1 cellular context compared by ENCODE assay signal in the genomic region with DNA sequence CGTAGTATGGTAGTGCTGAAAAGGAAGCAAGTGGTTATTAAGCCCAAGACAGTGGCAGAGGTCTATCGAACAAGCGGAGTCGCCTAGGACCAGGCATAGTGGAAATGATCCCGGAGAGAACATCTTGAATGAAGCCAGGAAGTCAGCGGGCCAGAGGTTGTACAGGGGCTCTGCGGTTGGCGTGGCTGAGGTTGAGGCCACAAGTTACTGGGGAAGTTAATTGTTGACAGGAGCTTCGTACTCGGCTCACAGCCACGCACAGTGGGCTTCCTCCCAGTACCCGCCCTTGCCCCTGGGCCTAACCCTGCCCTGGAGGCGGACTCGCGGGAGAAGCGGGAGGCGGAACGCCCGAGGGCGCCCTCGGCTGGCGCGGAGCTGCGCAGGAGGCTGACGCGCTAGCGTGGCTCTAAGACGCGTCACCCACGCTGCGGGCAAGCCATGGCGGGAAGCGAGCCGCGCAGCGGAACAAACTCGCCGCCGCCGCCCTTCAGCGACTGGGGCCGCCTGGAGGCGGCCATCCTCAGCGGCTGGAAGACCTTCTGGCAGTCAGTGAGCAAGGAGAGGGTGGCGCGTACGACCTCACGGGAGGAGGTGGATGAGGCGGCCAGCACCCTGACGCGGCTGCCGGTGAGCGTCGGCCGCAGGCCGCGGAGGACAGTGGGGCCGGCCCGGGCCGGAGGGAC.
A peak's percentile ranks its signal among the peaks of the same experiment; 100 is the strongest.
TF ChIP-seq lines count a peak whose summit lies in the region.

A gene with protein sequence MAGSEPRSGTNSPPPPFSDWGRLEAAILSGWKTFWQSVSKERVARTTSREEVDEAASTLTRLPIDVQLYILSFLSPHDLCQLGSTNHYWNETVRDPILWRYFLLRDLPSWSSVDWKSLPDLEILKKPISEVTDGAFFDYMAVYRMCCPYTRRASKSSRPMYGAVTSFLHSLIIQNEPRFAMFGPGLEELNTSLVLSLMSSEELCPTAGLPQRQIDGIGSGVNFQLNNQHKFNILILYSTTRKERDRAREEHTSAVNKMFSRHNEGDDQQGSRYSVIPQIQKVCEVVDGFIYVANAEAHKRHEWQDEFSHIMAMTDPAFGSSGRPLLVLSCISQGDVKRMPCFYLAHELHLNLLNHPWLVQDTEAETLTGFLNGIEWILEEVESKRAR (plus strand): TSS at position 410 of the 683 bp plus-strand sequence. CDS start 29 bp downstream, at position 439.

TF ChIP-seq in H1, 55 proteins besides CTCF, POLR2A, EP300 and RAD21 (continued from another document):
- TF ChIP-seq, protein P1, sequence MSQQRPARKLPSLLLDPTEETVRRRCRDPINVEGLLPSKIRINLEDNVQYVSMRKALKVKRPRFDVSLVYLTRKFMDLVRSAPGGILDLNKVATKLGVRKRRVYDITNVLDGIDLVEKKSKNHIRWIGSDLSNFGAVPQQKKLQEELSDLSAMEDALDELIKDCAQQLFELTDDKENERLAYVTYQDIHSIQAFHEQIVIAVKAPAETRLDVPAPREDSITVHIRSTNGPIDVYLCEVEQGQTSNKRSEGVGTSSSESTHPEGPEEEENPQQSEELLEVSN (IDR thresholded peaks at IDR 0.05): peak; percentile 82
- TF ChIP-seq GABPA (IDR thresholded peaks at IDR 0.05; ENCODE audit: borderline replicate concordance, insufficient read depth, low read length): no peak
- TF ChIP-seq POLR2AphosphoS5 (IDR thresholded peaks at IDR 0.05; ENCODE audit: low read depth, low read length): peak; percentile 48
- TF ChIP-seq CREB1 (IDR thresholded peaks at IDR 0.05): peak; percentile 80
- TF ChIP-seq POU5F1 (IDR thresholded peaks at IDR 0.05; ENCODE audit: low read depth, low read length): no peak
- TF ChIP-seq BCL11A (IDR thresholded peaks at IDR 0.05; ENCODE audit: low read depth in 2 of 2, low read length in 2 of 2): no peak
- no peak for TF ChIP-seq SIN3A (conservative IDR thresholded peaks at IDR 0.05 in 1 of 2, IDR thresholded peaks at IDR 0.05 in 1 of 2; ENCODE audit: low read depth in 1 of 2, low read length in 2 of 2)
- TF ChIP-seq CHD2 (IDR thresholded peaks at IDR 0.05; ENCODE audit: low read length): no peak
- TF ChIP-seq, protein P2, sequence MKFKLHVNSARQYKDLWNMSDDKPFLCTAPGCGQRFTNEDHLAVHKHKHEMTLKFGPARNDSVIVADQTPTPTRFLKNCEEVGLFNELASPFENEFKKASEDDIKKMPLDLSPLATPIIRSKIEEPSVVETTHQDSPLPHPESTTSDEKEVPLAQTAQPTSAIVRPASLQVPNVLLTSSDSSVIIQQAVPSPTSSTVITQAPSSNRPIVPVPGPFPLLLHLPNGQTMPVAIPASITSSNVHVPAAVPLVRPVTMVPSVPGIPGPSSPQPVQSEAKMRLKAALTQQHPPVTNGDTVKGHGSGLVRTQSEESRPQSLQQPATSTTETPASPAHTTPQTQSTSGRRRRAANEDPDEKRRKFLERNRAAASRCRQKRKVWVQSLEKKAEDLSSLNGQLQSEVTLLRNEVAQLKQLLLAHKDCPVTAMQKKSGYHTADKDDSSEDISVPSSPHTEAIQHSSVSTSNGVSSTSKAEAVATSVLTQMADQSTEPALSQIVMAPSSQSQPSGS (IDR thresholded peaks at IDR 0.05; ENCODE audit: low read length): no peak
- no peak for TF ChIP-seq SIX5 (IDR thresholded peaks at IDR 0.05; ENCODE audit: low read depth, low read length)
- TF ChIP-seq JUN (IDR thresholded peaks at IDR 0.05; ENCODE audit: low read depth, low read length): no peak
- TF ChIP-seq, protein P3, sequence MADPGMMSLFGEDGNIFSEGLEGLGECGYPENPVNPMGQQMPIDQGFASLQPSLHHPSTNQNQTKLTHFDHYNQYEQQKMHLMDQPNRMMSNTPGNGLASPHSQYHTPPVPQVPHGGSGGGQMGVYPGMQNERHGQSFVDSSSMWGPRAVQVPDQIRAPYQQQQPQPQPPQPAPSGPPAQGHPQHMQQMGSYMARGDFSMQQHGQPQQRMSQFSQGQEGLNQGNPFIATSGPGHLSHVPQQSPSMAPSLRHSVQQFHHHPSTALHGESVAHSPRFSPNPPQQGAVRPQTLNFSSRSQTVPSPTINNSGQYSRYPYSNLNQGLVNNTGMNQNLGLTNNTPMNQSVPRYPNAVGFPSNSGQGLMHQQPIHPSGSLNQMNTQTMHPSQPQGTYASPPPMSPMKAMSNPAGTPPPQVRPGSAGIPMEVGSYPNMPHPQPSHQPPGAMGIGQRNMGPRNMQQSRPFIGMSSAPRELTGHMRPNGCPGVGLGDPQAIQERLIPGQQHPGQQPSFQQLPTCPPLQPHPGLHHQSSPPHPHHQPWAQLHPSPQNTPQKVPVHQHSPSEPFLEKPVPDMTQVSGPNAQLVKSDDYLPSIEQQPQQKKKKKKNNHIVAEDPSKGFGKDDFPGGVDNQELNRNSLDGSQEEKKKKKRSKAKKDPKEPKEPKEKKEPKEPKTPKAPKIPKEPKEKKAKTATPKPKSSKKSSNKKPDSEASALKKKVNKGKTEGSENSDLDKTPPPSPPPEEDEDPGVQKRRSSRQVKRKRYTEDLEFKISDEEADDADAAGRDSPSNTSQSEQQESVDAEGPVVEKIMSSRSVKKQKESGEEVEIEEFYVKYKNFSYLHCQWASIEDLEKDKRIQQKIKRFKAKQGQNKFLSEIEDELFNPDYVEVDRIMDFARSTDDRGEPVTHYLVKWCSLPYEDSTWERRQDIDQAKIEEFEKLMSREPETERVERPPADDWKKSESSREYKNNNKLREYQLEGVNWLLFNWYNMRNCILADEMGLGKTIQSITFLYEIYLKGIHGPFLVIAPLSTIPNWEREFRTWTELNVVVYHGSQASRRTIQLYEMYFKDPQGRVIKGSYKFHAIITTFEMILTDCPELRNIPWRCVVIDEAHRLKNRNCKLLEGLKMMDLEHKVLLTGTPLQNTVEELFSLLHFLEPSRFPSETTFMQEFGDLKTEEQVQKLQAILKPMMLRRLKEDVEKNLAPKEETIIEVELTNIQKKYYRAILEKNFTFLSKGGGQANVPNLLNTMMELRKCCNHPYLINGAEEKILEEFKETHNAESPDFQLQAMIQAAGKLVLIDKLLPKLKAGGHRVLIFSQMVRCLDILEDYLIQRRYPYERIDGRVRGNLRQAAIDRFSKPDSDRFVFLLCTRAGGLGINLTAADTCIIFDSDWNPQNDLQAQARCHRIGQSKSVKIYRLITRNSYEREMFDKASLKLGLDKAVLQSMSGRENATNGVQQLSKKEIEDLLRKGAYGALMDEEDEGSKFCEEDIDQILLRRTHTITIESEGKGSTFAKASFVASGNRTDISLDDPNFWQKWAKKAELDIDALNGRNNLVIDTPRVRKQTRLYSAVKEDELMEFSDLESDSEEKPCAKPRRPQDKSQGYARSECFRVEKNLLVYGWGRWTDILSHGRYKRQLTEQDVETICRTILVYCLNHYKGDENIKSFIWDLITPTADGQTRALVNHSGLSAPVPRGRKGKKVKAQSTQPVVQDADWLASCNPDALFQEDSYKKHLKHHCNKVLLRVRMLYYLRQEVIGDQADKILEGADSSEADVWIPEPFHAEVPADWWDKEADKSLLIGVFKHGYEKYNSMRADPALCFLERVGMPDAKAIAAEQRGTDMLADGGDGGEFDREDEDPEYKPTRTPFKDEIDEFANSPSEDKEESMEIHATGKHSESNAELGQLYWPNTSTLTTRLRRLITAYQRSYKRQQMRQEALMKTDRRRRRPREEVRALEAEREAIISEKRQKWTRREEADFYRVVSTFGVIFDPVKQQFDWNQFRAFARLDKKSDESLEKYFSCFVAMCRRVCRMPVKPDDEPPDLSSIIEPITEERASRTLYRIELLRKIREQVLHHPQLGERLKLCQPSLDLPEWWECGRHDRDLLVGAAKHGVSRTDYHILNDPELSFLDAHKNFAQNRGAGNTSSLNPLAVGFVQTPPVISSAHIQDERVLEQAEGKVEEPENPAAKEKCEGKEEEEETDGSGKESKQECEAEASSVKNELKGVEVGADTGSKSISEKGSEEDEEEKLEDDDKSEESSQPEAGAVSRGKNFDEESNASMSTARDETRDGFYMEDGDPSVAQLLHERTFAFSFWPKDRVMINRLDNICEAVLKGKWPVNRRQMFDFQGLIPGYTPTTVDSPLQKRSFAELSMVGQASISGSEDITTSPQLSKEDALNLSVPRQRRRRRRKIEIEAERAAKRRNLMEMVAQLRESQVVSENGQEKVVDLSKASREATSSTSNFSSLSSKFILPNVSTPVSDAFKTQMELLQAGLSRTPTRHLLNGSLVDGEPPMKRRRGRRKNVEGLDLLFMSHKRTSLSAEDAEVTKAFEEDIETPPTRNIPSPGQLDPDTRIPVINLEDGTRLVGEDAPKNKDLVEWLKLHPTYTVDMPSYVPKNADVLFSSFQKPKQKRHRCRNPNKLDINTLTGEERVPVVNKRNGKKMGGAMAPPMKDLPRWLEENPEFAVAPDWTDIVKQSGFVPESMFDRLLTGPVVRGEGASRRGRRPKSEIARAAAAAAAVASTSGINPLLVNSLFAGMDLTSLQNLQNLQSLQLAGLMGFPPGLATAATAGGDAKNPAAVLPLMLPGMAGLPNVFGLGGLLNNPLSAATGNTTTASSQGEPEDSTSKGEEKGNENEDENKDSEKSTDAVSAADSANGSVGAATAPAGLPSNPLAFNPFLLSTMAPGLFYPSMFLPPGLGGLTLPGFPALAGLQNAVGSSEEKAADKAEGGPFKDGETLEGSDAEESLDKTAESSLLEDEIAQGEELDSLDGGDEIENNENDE (IDR thresholded peaks at IDR 0.05; ENCODE audit: insufficient replicate concordance, low read length): no peak
- no peak for TF ChIP-seq KDM1A (IDR thresholded peaks at IDR 0.05; ENCODE audit: borderline replicate concordance, low read length)
- peak; percentile 38 for TF ChIP-seq TAF7 (optimal IDR thresholded peaks at IDR 0.05; ENCODE audit: borderline replicate concordance, low read depth, low read length)
- TF ChIP-seq, protein P4, sequence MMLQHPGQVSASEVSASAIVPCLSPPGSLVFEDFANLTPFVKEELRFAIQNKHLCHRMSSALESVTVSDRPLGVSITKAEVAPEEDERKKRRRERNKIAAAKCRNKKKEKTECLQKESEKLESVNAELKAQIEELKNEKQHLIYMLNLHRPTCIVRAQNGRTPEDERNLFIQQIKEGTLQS (IDR thresholded peaks at IDR 0.05; ENCODE audit: insufficient read depth, low read depth, low read length): no peak
- TF ChIP-seq RNF2 (IDR thresholded peaks at IDR 0.05; ENCODE audit: borderline replicate concordance, low read depth, low read length, missing control alignments, poor library complexity, severe bottlenecking): no peak
- peak; percentile 69 for TF ChIP-seq ASH2L (IDR thresholded peaks at IDR 0.05; ENCODE audit: low read length)
- TF ChIP-seq RXRA (IDR thresholded peaks at IDR 0.05; ENCODE audit: insufficient read depth, low read depth, low read length): no peak
- TF ChIP-seq SRF (IDR thresholded peaks at IDR 0.05; ENCODE audit: low read depth, low read length): no peak
- TF ChIP-seq EZH2 (IDR thresholded peaks at IDR 0.05; ENCODE audit: low read depth, low read length, severe bottlenecking): no peak
- TF ChIP-seq JUND (IDR thresholded peaks at IDR 0.05; ENCODE audit: low read length): no peak
- TF ChIP-seq NANOG (IDR thresholded peaks at IDR 0.05; ENCODE audit: insufficient read depth, low read depth, low read length, poor library complexity, severe bottlenecking): no peak
- TF ChIP-seq HDAC2 (IDR thresholded peaks at IDR 0.05; ENCODE audit: borderline replicate concordance in 1 of 2, low read depth in 2 of 2, low read length in 2 of 2): peak; percentile 58 to 84; a peak in 3 of 4 replicates
- TF ChIP-seq SP1 (IDR thresholded peaks at IDR 0.05; ENCODE audit: low read depth, low read length): no peak
- TF ChIP-seq NRF1 (IDR thresholded peaks at IDR 0.05; ENCODE audit: low read depth, low read length): no peak
- TF ChIP-seq SP2 (IDR thresholded peaks at IDR 0.05; ENCODE audit: low read length): no peak
- no peak for TF ChIP-seq GTF2F1 (IDR thresholded peaks at IDR 0.05; ENCODE audit: borderline replicate concordance, low read depth, low read length)
- no peak for TF ChIP-seq SP4 (IDR thresholded peaks at IDR 0.05; ENCODE audit: low read length)
- no peak for TF ChIP-seq SIRT6 (IDR thresholded peaks at IDR 0.05; ENCODE audit: low read length)
- no peak for TF ChIP-seq CBX8 (IDR thresholded peaks at IDR 0.05; ENCODE audit: borderline replicate concordance, low read depth, low read length)
- TF ChIP-seq SAP30 (IDR thresholded peaks at IDR 0.05; ENCODE audit: insufficient read depth, insufficient replicate concordance, low read length): no peak
- TF ChIP-seq KDM4A (IDR thresholded peaks at IDR 0.05; ENCODE audit: low read depth, low read length, severe bottlenecking): peak; percentile 97
- peak; percentile 58; the same call in 1 of the 2 replicates for TF ChIP-seq PHF8 (conservative IDR thresholded peaks at IDR 0.05; ENCODE audit: low read depth, low read length)
- TF ChIP-seq KDM5A (IDR thresholded peaks at IDR 0.05; ENCODE audit: low read length): no peak
- TF ChIP-seq, protein P5, sequence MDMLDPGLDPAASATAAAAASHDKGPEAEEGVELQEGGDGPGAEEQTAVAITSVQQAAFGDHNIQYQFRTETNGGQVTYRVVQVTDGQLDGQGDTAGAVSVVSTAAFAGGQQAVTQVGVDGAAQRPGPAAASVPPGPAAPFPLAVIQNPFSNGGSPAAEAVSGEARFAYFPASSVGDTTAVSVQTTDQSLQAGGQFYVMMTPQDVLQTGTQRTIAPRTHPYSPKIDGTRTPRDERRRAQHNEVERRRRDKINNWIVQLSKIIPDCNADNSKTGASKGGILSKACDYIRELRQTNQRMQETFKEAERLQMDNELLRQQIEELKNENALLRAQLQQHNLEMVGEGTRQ (IDR thresholded peaks at IDR 0.05; ENCODE audit: low read length): no peak
- TF ChIP-seq HDAC6 (IDR thresholded peaks at IDR 0.05; ENCODE audit: low read depth, low read length): no peak
- TF ChIP-seq, protein P6, sequence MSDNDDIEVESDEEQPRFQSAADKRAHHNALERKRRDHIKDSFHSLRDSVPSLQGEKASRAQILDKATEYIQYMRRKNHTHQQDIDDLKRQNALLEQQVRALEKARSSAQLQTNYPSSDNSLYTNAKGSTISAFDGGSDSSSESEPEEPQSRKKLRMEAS (IDR thresholded peaks at IDR 0.05): peak; percentile 79
- TF ChIP-seq FOSL1 (IDR thresholded peaks at IDR 0.05; ENCODE audit: insufficient read depth, low read depth, low read length): no peak
- TF ChIP-seq CEBPB (IDR thresholded peaks at IDR 0.05; ENCODE audit: low read depth, low read length): no peak
- no peak for TF ChIP-seq ZNF274 (IDR thresholded peaks at IDR 0.05; ENCODE audit: borderline replicate concordance, extremely low read depth, low read length)
- no peak for TF ChIP-seq EGR1 (IDR thresholded peaks at IDR 0.05; ENCODE audit: borderline replicate concordance, low read depth, low read length)
- TF ChIP-seq RBBP5 (IDR thresholded peaks at IDR 0.05; ENCODE audit: borderline replicate concordance, low read depth, low read length): peak; percentile 52; the same call in 1 of the 2 replicates
- TF ChIP-seq RFX5 (IDR thresholded peaks at IDR 0.05; ENCODE audit: borderline replicate concordance, low read depth, low read length): no peak
- TF ChIP-seq BACH1 (IDR thresholded peaks at IDR 0.05; ENCODE audit: low read length): peak; percentile 77
- no peak for TF ChIP-seq BRCA1 (IDR thresholded peaks at IDR 0.05; ENCODE audit: low read depth, low read length)
- TF ChIP-seq CBX5 (IDR thresholded peaks at IDR 0.05; ENCODE audit: low read depth, low read length): no peak
- TF ChIP-seq MAFK (IDR thresholded peaks at IDR 0.05; ENCODE audit: low read depth, low read length): no peak
- TF ChIP-seq CHD1 (IDR thresholded peaks at IDR 0.05; ENCODE audit: low read depth, low read length): no peak
- TF ChIP-seq YY1 (IDR thresholded peaks at IDR 0.05; ENCODE audit: low read depth, low read length): peak; percentile 64; the same call in 1 of the 2 replicates
